Comparison of ENCODE assay signal across 29 cellular contexts in genomic region chr19:50007947-50008346, GRCh38. TPM values are rescaled to one million over a fixed set of nuclear protein-coding genes. Genes with fewer than 3 reads are reported as not detected.
"Had no signal": no experiment of that assay in that cellular context is flagged by ENCODE, and none has a peak within 500 bp of the region (broad histone marks: within the 10 kb centered on the region; RNA-seq: fewer than 3 reads in every experiment).

No MANE protein-coding gene starts in this region.

- H3K27ac ChIP-seq: ascending aorta, breast epithelium, cardiac muscle cell, coronary artery, dorsolateral prefrontal cortex, esophagus muscularis mucosa, foreskin keratinocyte, gastrocnemius medialis, heart left ventricle had no signal

- ATAC-seq: activated CD8-positive, alpha-beta T cell treated with anti-CD3 and anti-CD28 coated beads for 36 hours; activated T-cell treated with anti-CD3 and anti-CD28 coated beads, Interleukin-2, amount 50 U/mL, for 72 hours; activated T-helper 17 cell treated with anti-CD3 and anti-CD28 coated beads, Interleukin-2, amount 50 U/mL, for 72 hours; foreskin keratinocyte; gastrocnemius medialis had no signal

- H3K27ac Mint-ChIP-seq: activated CD8-positive, alpha-beta T cell treated with anti-CD3 and anti-CD28 coated beads for 36 hours; activated naive CD4-positive, alpha-beta T cell treated with anti-CD3 and anti-CD28 coated beads, Interleukin-2, amount 50 U/mL, for 24 hours; activated naive CD8-positive, alpha-beta T cell treated with anti-CD3 and anti-CD28 coated beads, Interleukin-2, amount 10 ng/mL, durations not matched to agents 7 days and 5 days; activated T-cell treated with anti-CD3 and anti-CD28 coated beads, Interleukin-2, amount 50 U/mL, for 72 hours; brain; dendritic cell treated with granulocyte-macrophage colony-stimulating factor and Interleukin-4, amounts not matched to agents 40 ng/mL and 50 ng/mL, for 4 days; endodermal cell; WTC11 had no signal

- H3K4me3 ChIP-seq: ascending aorta, breast epithelium, cardiac muscle cell, coronary artery, dorsolateral prefrontal cortex, esophagus muscularis mucosa, gastrocnemius medialis, heart left ventricle had no signal

- H3K27me3 ChIP-seq: ascending aorta, breast epithelium, cardiac muscle cell, dorsolateral prefrontal cortex, esophagus muscularis mucosa, foreskin keratinocyte, gastrocnemius medialis, heart left ventricle had no signal

- H3K36me3 ChIP-seq: breast epithelium had no signal

- H3K9me3 Mint-ChIP-seq: activated CD8-positive, alpha-beta T cell treated with anti-CD3 and anti-CD28 coated beads for 36 hours; activated naive CD4-positive, alpha-beta T cell treated with anti-CD3 and anti-CD28 coated beads, Interleukin-2, amount 50 U/mL, for 24 hours; activated naive CD8-positive, alpha-beta T cell treated with anti-CD3 and anti-CD28 coated beads, Interleukin-2, amount 10 ng/mL, durations not matched to agents 7 days and 5 days; activated T-cell treated with anti-CD3 and anti-CD28 coated beads, Interleukin-2, amount 50 U/mL, for 72 hours; activated T-helper 17 cell treated with anti-CD3 and anti-CD28 coated beads, Interleukin-2, amount 50 U/mL, for 72 hours; brain; dendritic cell treated with granulocyte-macrophage colony-stimulating factor and Interleukin-4, amounts not matched to agents 40 ng/mL and 50 ng/mL, for 4 days; endodermal cell; WTC11 had no signal

- H3K4me1 ChIP-seq: breast epithelium had no signal

- H3K9me3 ChIP-seq: ascending aorta, breast epithelium, esophagus muscularis mucosa, gastrocnemius medialis, heart left ventricle had no signal

- H3K4me3 Mint-ChIP-seq: activated CD8-positive, alpha-beta T cell treated with anti-CD3 and anti-CD28 coated beads for 36 hours; activated naive CD4-positive, alpha-beta T cell treated with anti-CD3 and anti-CD28 coated beads, Interleukin-2, amount 50 U/mL, for 24 hours; activated naive CD8-positive, alpha-beta T cell treated with anti-CD3 and anti-CD28 coated beads, Interleukin-2, amount 10 ng/mL, durations not matched to agents 7 days and 5 days; activated T-cell treated with anti-CD3 and anti-CD28 coated beads, Interleukin-2, amount 50 U/mL, for 72 hours; activated T-helper 17 cell treated with anti-CD3 and anti-CD28 coated beads, Interleukin-2, amount 50 U/mL, for 72 hours; brain; dendritic cell treated with granulocyte-macrophage colony-stimulating factor and Interleukin-4, amounts not matched to agents 40 ng/mL and 50 ng/mL, for 4 days; endodermal cell; WTC11 had no signal

- DNase-seq: activated CD4-positive, alpha-beta T cell treated with anti-CD3 and anti-CD28 coated beads for 1 hour; activated CD4-positive, alpha-beta T cell treated with anti-CD3 and anti-CD28 coated beads for 4 hours; activated CD4-positive, alpha-beta T cell treated with anti-CD3 and anti-CD28 coated beads, Interleukin-2, amount 50 U/mL, for 1 hour; activated CD8-positive, alpha-beta memory T cell treated with anti-CD3 and anti-CD28 coated beads for 24 hours; activated effector memory CD4-positive, alpha-beta T cell treated with Interleukin-2 at 50 U/mL for 16 hours; activated gamma-delta T cell treated with Interleukin-2 at 50 U/mL for 16 hours; activated naive CD4-positive, alpha-beta T cell treated with Interleukin-2 at 50 U/mL for 16 hours; activated naive CD8-positive, alpha-beta T cell treated with anti-CD3 and anti-CD28 coated beads, Interleukin-2, amount 10 ng/mL, durations not matched to agents 7 days and 5 days; central memory CD4-positive, alpha-beta T cell; dorsolateral prefrontal cortex; effector memory CD4-positive, alpha-beta T cell; foreskin keratinocyte; gastrocnemius medialis; heart left ventricle; T-helper 1 cell; T-helper 2 cell had no signal

- H3K4me1 Mint-ChIP-seq: endodermal cell, WTC11 had no signal

- H3K27me3 Mint-ChIP-seq: activated CD8-positive, alpha-beta T cell treated with anti-CD3 and anti-CD28 coated beads for 36 hours; activated naive CD4-positive, alpha-beta T cell treated with anti-CD3 and anti-CD28 coated beads, Interleukin-2, amount 50 U/mL, for 24 hours; activated naive CD8-positive, alpha-beta T cell treated with anti-CD3 and anti-CD28 coated beads, Interleukin-2, amount 10 ng/mL, durations not matched to agents 7 days and 5 days; activated T-helper 17 cell treated with anti-CD3 and anti-CD28 coated beads, Interleukin-2, amount 50 U/mL, for 72 hours; brain; dendritic cell treated with granulocyte-macrophage colony-stimulating factor and Interleukin-4, amounts not matched to agents 40 ng/mL and 50 ng/mL, for 4 days had no signal

RNA-seq across cellular contexts. Expression of gene SIGLEC11, which starts 47.0 kb away (rescaled TPM):
- total RNA-seq: activated CD8-positive, alpha-beta T cell treated with anti-CD3 and anti-CD28 coated beads for 36 hours; activated naive CD8-positive, alpha-beta T cell treated with anti-CD3 and anti-CD28 coated beads, Interleukin-2, amount 10 ng/mL, durations not matched to agents 7 days and 5 days; activated T-cell treated with anti-CD3 and anti-CD28 coated beads, Interleukin-2, amount 50 U/mL, for 72 hours; activated T-helper 17 cell treated with anti-CD3 and anti-CD28 coated beads, Interleukin-2, amount 50 U/mL, for 72 hours; endodermal cell; foreskin keratinocyte; WTC11 had no signal
- polyA plus RNA-seq: foreskin keratinocyte had no signal
